11 cellular contexts compared by ENCODE assay signal in the genomic region with DNA sequence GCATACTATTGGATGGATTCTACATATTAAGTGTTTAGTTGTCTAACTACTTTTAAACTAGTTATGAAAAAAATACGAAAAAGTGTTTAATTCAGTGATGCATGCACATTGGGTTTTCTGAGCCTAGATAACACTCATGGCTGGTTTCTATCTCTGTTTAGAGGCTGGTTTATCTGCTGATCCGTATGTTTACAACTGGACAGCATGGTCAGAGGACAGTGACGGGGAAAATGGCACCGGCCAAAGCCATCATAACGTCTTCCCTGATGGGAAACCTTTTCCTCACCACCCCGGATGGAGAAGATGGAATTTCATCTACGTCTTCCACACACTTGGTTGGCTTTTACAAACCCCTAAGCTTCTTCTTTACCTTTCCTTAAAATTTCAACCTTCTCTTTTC.
"Had no signal": no experiment of that assay in that cellular context is flagged by ENCODE, and none has a peak within 500 bp of the region (broad histone marks: within the 10 kb centered on the region; RNA-seq: fewer than 3 reads in every experiment).

No MANE protein-coding gene starts in this region.

- H3K9me3 ChIP-seq: HAP-1 had no signal

- H3K27ac ChIP-seq: GM23248 had no signal

- DNase-seq: GM23248, GOT3, H7, H9, HCEC 1CT, HFFc6 had no signal

- H3K9ac ChIP-seq: GM23248 had no signal

- FAIRE-seq: H1, H54 had no signal

- ATAC-seq: GM23338, HCT116 had no signal

- H3K36me3 ChIP-seq: HAP-1 had no signal

- H2AFZ ChIP-seq: GM23248, GM23338 had no signal

- H3K4me3 ChIP-seq: GM23248, GM23338, HAP-1 had no signal

- H3K4me1 ChIP-seq: HAP-1 had no signal

- H3K4me2 ChIP-seq: GM23338 had no signal
